2 cellular contexts compared by ENCODE assay signal in the genomic region with DNA sequence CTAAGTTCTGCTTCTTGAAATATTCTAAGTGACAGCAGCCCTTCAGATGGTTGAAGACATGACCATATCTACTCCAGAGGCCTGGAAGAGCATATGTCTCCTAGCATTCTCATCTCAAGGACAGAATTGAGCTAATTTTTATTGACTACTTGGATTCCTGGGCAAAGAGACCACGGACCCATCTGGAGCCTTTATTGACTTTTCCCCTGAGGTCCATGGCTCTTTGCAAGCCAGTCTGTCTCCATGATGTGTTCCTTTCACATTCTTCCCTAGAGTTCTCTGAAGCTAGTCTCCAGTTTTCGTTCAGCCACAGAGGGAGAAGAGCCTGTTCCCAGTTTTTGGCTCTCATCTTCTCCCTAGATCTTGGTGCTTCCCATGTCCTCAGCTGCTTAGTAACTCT.
TF ChIP-seq lines count a peak whose summit lies in the region.

No MANE protein-coding gene starts in this region.

TF ChIP-seq in IMR-90, 13 proteins besides CTCF, POLR2A, EP300 and RAD21 (continued from another document):
- no peak for TF ChIP-seq ELK1 (IDR thresholded peaks at IDR 0.05; ENCODE audit: borderline replicate concordance, low read depth, low read length)
- no peak for TF ChIP-seq SMC3 (IDR thresholded peaks at IDR 0.05; ENCODE audit: low read depth, low read length)
- TF ChIP-seq MAFK (IDR thresholded peaks at IDR 0.05; ENCODE audit: low read depth, low read length), result no peak
- TF ChIP-seq MXI1 (IDR thresholded peaks at IDR 0.05; ENCODE audit: borderline replicate concordance, low read depth, low read length), result no peak
- no peak for TF ChIP-seq MAZ (IDR thresholded peaks at IDR 0.05; ENCODE audit: borderline replicate concordance, low read depth, low read length)
- TF ChIP-seq USF2 (IDR thresholded peaks at IDR 0.05; ENCODE audit: low read depth, low read length), result no peak
- no peak for TF ChIP-seq BHLHE40 (IDR thresholded peaks at IDR 0.05; ENCODE audit: low read depth, low read length)
- TF ChIP-seq RCOR1 (IDR thresholded peaks at IDR 0.05; ENCODE audit: insufficient replicate concordance, low read length), result no peak

TF ChIP-seq in WTC11, 78 proteins besides CTCF, POLR2A, EP300 and RAD21 (continued from another document):
- TF ChIP-seq, protein P1, sequence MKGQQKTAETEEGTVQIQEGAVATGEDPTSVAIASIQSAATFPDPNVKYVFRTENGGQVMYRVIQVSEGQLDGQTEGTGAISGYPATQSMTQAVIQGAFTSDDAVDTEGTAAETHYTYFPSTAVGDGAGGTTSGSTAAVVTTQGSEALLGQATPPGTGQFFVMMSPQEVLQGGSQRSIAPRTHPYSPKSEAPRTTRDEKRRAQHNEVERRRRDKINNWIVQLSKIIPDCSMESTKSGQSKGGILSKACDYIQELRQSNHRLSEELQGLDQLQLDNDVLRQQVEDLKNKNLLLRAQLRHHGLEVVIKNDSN (CRISPR knock-in tag; IDR thresholded peaks at IDR 0.05), result no peak
- TF ChIP-seq ZNF138 (CRISPR knock-in tag; conservative IDR thresholded peaks at IDR 0.05), result no peak
- TF ChIP-seq ZNF416 (CRISPR knock-in tag; IDR thresholded peaks at IDR 0.05), result no peak
- TF ChIP-seq OVOL2 (CRISPR knock-in tag; IDR thresholded peaks at IDR 0.05; ENCODE audit: borderline replicate concordance), result no peak
- TF ChIP-seq JAZF1 (CRISPR knock-in tag; IDR thresholded peaks at IDR 0.05), result no peak
- no peak for TF ChIP-seq CREM (CRISPR knock-in tag; IDR thresholded peaks at IDR 0.05)
- no peak for TF ChIP-seq STAT6 (CRISPR knock-in tag; conservative IDR thresholded peaks at IDR 0.05; ENCODE audit: low read depth)
